Comparison of ENCODE assay signal across 8 cellular contexts in the genomic region with DNA sequence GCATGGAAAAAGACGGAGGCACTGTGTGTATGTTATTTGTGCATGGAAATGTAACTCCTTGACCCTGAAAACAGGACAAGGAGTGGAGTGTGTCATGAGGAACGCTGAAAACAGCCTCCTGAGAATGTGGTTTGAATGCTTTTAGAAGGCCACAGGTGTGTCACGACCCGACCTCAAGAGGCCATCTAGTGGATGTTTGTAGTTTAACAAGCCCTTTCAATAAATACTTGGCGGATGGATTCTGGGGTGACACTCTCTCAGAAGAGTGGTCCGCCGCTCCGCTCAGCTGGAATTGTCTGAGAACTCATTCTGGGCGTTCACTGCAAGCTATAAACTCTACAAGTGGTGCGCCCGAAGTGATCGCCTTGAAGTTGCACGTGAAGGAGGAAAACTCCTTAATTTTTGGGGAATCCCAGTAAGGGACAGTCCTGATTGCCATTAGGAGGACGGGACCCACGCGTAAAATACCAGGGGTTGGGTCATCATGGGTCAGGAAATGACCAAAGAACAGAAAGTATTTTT. TPM values are rescaled to one million over a fixed set of nuclear protein-coding genes. Genes with fewer than 3 reads are reported as not detected.
DNase-seq lines count a peak whose midpoint lies in the region; ATAC-seq, FAIRE-seq and TF ChIP-seq lines count a peak whose summit lies in the region.
"Not testable (repeated sequence)": the region's sequence is repeated elsewhere in the genome, so short reads cannot be mapped to it uniquely, and the experiment has no call there.

No MANE protein-coding gene starts in this region.

- H3K4me3 Mint-ChIP-seq in CD4-positive, CD25-positive, alpha-beta regulatory T cell, result peak overlapping the region in 2 of 4 donors; percentile 79 to 90

- H3K79me2 ChIP-seq in keratinocyte (ENCODE audit: control insufficient read depth, insufficient read depth, low read length), result not testable (repeated sequence)

- peak; percentile 16 to 69 (median 57) for DNase-seq in CD4-positive, CD25-positive, alpha-beta regulatory T cell
- peak; percentile 20 for DNase-seq in NCI-H345 (lab: John Stamatoyannopoulos, UW)
- DNase-seq in activated CD4-positive, alpha-beta T cell treated with anti-CD3 and anti-CD28 coated beads, Interleukin-2, amount 50 U/mL, for 48 hours, result peak; percentile 19 to 31
- peak; percentile 55 for DNase-seq in dermis blood vessel endothelial cell
- not testable (repeated sequence) for DNase-seq in keratinocyte (ENCODE audit: low read depth, low spot score)

- dilution Hi-C loops in keratinocyte (cut with MboI; ENCODE audit: extremely low pct_ligation_motif_present, low sequenced_read_pairs), result loop anchor here (25.0 kb wide), 1 partner anchor 185 kb away; no protein-coding TSS in a partner anchor

- peak overlapping the region; percentile 73 for H3K4me2 ChIP-seq in keratinocyte (ENCODE audit: control insufficient read depth, extremely low read depth, insufficient read depth, low read depth, low read length)

- peak overlapping the region in 2 of 3 donors; percentile 62 to 79 for H3K27ac Mint-ChIP-seq in CD4-positive, CD25-positive, alpha-beta regulatory T cell

- not testable (repeated sequence) for H3K9ac ChIP-seq in keratinocyte (ENCODE audit: control insufficient read depth, extremely low read depth, insufficient read depth, low read length)

- H3K36me3 ChIP-seq in CD4-positive, CD25-positive, alpha-beta regulatory T cell (ENCODE audit: control insufficient read depth, insufficient read depth, low read length); keratinocyte (ENCODE audit: control insufficient read depth in 2 of 2, extremely low read depth in 1 of 2, insufficient read depth in 2 of 2, low read length in 2 of 2): not testable (repeated sequence)

- peak; percentile 54 to 67 for ATAC-seq in CD4-positive, CD25-positive, alpha-beta regulatory T cell (ENCODE audit: low read depth in 2 of 2)
- peak; percentile 52 for ATAC-seq in GM19043 (IDR thresholded peaks at IDR 0.05; ENCODE audit: low read depth, unreplicated experiment)
- ATAC-seq in HG03066 (IDR thresholded peaks at IDR 0.05; ENCODE audit: low read depth, unreplicated experiment), result peak; percentile 67

- peak; percentile 7 to 32 (median 29) for TF ChIP-seq CTCF in keratinocyte (optimal IDR thresholded peaks at IDR 0.05 in 1 of 3, IDR thresholded peaks at IDR 0.05 in 1 of 3, conservative IDR thresholded peaks at IDR 0.05 in 1 of 3; ENCODE audit: extremely low read depth in 1 of 3, insufficient read depth in 2 of 3, low read length in 3 of 3)

- H3K9me3 ChIP-seq in CD4-positive, CD25-positive, alpha-beta regulatory T cell (ENCODE audit: control insufficient read depth in 2 of 2, low read length in 2 of 2); keratinocyte (ENCODE audit: control insufficient read depth, low read depth, low read length): not testable (repeated sequence)

- H2AFZ ChIP-seq in keratinocyte (ENCODE audit: control insufficient read depth, low read length), result not testable (repeated sequence)

- H4K20me1 ChIP-seq in keratinocyte (ENCODE audit: control insufficient read depth, extremely low read depth, insufficient read depth, low read length), result not testable (repeated sequence)

- peak overlapping the region; percentile 60 for H3K4me3 ChIP-seq in CD4-positive, CD25-positive, alpha-beta regulatory T cell (ENCODE audit: low read depth, low read length)
- peak overlapping the region in 2 of 3 experiments; percentile 23 to 36 for H3K4me3 ChIP-seq in keratinocyte (ENCODE audit: control insufficient read depth in 2 of 3, extremely low read depth in 1 of 3, insufficient read depth in 2 of 3, low read depth in 1 of 3, low read length in 3 of 3)
- H3K4me3 ChIP-seq in skin epidermis, result peak overlapping the region in 6 of 7 experiments; percentile 1 to 38 (median 14)

- H3K9me1 ChIP-seq in keratinocyte (ENCODE audit: control insufficient read depth, extremely low read depth, insufficient read depth, low read length), result not testable (repeated sequence)

- peak; percentile 80 for FAIRE-seq in keratinocyte (lab: Jason Lieb, UNC)

- H3K27me3 ChIP-seq in CD4-positive, CD25-positive, alpha-beta regulatory T cell (ENCODE audit: control insufficient read depth, insufficient read depth, low read length); keratinocyte (ENCODE audit: control insufficient read depth, extremely low read depth, insufficient read depth, low read length): not testable (repeated sequence)

- not testable (repeated sequence) for H3K36me3 Mint-ChIP-seq in CD4-positive, CD25-positive, alpha-beta regulatory T cell

- H3K4me1 ChIP-seq in CD4-positive, CD25-positive, alpha-beta regulatory T cell (ENCODE audit: control insufficient read depth, insufficient read depth, low read length, poor library complexity, severe bottlenecking), result not testable (repeated sequence)
- peaks cover 26% of the 10 kb centered on the region for H3K4me1 ChIP-seq in keratinocyte (ENCODE audit: control insufficient read depth, extremely low read depth, insufficient read depth, low read length)

- H3K27me3 Mint-ChIP-seq in CD4-positive, CD25-positive, alpha-beta regulatory T cell, result peaks cover 23% of the 10 kb centered on the region

- H3K27ac ChIP-seq in CD4-positive, CD25-positive, alpha-beta regulatory T cell (ENCODE audit: insufficient read depth, low read length, poor library complexity, severe bottlenecking), result not testable (repeated sequence)
- H3K27ac ChIP-seq in keratinocyte (ENCODE audit: control insufficient read depth, insufficient read depth, low read length), result peak overlapping the region; percentile 28
- peak overlapping the region in 9 of 21 experiments; percentile 8 to 71 (median 54) for H3K27ac ChIP-seq in skin epidermis

- H3K9me3 Mint-ChIP-seq in CD4-positive, CD25-positive, alpha-beta regulatory T cell, result not testable (repeated sequence)

- H3K4me1 Mint-ChIP-seq in CD4-positive, CD25-positive, alpha-beta regulatory T cell, result peaks cover 0 to 19% (median 3%) of the 10 kb centered on the region in 4 donors

RNA-seq across cellular contexts. Expression of a gene that starts 33.5 kb away (rescaled TPM):
- not detected for total RNA-seq in CD4-positive, CD25-positive, alpha-beta regulatory T cell
- polyA plus RNA-seq in CD4-positive, CD25-positive, alpha-beta regulatory T cell, result not detected
- not detected in 2 replicates for total RNA-seq in dermis blood vessel endothelial cell
- polyA plus RNA-seq in keratinocyte, result 0.04 to 0.05 TPM in 2 of 3 replicates, not detected in the other
- polyA plus RNA-seq in keratinocyte (2011; ENCODE audit: low read depth), result 0.30 TPM
- not detected in 2 replicates for polyA plus RNA-seq in keratinocyte (2011; cell fraction: cytosol; rRNA removed)
- polyA plus RNA-seq in keratinocyte (2011; cell fraction: nucleus; rRNA removed), result 0.09 TPM in 1 of 2 replicates, not detected in the other
- 0.38 TPM in 1 of 2 replicates, not detected in the other for polyA plus RNA-seq in keratinocyte (2012; ENCODE audit: low replicate concordance)
- polyA minus RNA-seq in keratinocyte, result 0.13 TPM in 1 of 3 replicates, not detected in the others
- not detected for polyA minus RNA-seq in keratinocyte (2011; cell fraction: cytosol; rRNA and poly(A)+ RNA removed)
- 0.16 TPM in 1 of 2 replicates, not detected in the other for polyA minus RNA-seq in keratinocyte (2011; cell fraction: nucleus; rRNA and poly(A)+ RNA removed)

RNA-seq across cellular contexts. Expression of a gene that starts 44.7 kb away (rescaled TPM):
- not detected for total RNA-seq in CD4-positive, CD25-positive, alpha-beta regulatory T cell
- not detected for polyA plus RNA-seq in CD4-positive, CD25-positive, alpha-beta regulatory T cell
- total RNA-seq in dermis blood vessel endothelial cell, result not detected in 2 replicates
- 0.59 to 6.1 TPM (median 1.5 TPM) in 3 replicates for polyA plus RNA-seq in keratinocyte
- 0.07 TPM for polyA plus RNA-seq in keratinocyte (2011; ENCODE audit: low read depth)
- polyA plus RNA-seq in keratinocyte (2011; cell fraction: cytosol; rRNA removed), result 0.39 and 0.96 TPM in 2 replicates
- polyA plus RNA-seq in keratinocyte (2011; cell fraction: nucleus; rRNA removed), result 4.7 and 7.4 TPM in 2 replicates
- 0.45 and 0.48 TPM in 2 replicates for polyA plus RNA-seq in keratinocyte (2012; ENCODE audit: low replicate concordance)
- 0.67 to 2.9 TPM (median 2.1 TPM) in 3 replicates for polyA minus RNA-seq in keratinocyte
- 0.77 TPM for polyA minus RNA-seq in keratinocyte (2011; cell fraction: cytosol; rRNA and poly(A)+ RNA removed)
- polyA minus RNA-seq in keratinocyte (2011; cell fraction: nucleus; rRNA and poly(A)+ RNA removed), result 3.8 and 5.9 TPM in 2 replicates
